ENCODE assay signal across 8 cellular contexts in the genomic region with DNA sequence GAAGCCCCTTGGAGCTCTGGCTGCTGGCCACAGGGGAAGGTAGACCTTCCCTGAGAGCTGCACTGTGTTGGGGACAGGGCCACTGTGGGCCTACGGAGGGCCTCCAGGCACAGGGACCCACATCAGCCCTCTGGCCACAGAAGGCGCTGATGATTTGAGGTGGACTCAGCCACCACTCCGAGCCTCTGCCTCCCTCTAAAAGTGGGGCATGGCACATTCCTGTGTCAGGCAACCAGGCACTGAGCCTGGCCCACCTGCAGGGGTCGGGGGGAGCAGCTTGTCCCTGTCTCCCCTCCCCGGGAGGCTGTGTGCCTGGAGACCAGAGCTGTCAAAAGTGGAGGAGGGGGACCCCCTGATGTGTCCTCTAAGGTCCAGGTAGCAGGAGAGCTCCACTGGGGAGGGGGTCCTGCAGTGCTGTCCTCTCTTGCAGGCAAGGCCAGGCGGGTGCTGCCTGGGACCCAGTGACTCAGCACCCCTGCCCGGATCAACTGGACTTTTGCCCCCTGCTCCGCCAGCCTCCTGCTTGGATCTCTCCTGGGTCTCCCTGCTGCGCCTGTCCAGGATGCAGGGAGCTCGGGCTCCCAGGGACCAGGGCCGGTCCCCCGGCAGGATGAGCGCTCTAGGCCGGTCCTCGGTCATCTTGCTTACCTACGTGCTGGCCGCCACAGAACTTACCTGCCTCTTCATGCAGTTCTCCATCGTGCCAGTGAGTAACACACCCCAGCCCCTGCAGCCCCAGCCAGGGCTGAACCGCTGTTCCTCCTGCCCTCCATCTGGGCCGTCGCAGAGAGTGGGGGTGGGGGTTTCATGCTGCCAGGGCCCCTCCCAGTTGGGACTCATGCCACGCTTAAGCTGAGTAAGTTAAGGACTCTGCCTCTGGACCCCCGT. TPM values are rescaled to one million over a fixed set of nuclear protein-coding genes. Genes with fewer than 3 reads are reported as not detected.
DNase-seq lines count a peak whose midpoint lies in the region; TF ChIP-seq lines count a peak whose summit lies in the region.

No MANE protein-coding gene starts in this region.

- H3K9ac ChIP-seq in Karpas-422 (ENCODE audit: low read length), result peak overlapping the region; percentile 88

- TF ChIP-seq CTCF in osteocyte (IDR thresholded peaks at IDR 0.05), result no peak

- H2AFZ ChIP-seq in Karpas-422 (ENCODE audit: low read length), result 0 out of 2 replicates have a peak overlapping the region, but pooled peaks have one; percentile 74

- H3K9me3 ChIP-seq in Karpas-422 (ENCODE audit: low read length), result no peaks in the 10 kb centered on the region

- H3K36me3 Mint-ChIP-seq in osteocyte (ENCODE audit: unreplicated experiment), result no peaks in the 10 kb centered on the region

- peak overlapping the region; percentile 14 for H3K27ac Mint-ChIP-seq in osteocyte (ENCODE audit: unreplicated experiment)

- H3K9me3 Mint-ChIP-seq in osteocyte (ENCODE audit: unreplicated experiment), result no peaks in the 10 kb centered on the region

- H3K27ac ChIP-seq in Karpas-422 (ENCODE audit: low read length) (no peak overlapping the region), epithelial cell of prostate (peak overlapping the region; percentile 69)

- H3K27me3 Mint-ChIP-seq in osteocyte (ENCODE audit: unreplicated experiment), result no peaks in the 10 kb centered on the region

- peaks cover 18% of the 10 kb centered on the region for H3K4me1 ChIP-seq in Karpas-422 (ENCODE audit: low read length)

- H3K79me2 ChIP-seq in Karpas-422 (ENCODE audit: low read length), result no peaks in the 10 kb centered on the region

- H3K9me2 ChIP-seq in Karpas-422 (replicated peaks; ENCODE audit: insufficient read depth, low read length), result no peaks in the 10 kb centered on the region

- H3K4me2 ChIP-seq in Karpas-422 (ENCODE audit: low read depth, low read length, poor library complexity, severe bottlenecking), result peak overlapping the region; percentile 93

- no peaks in the 10 kb centered on the region for H3K27me3 ChIP-seq in Karpas-422 (ENCODE audit: low read length)

- no peaks in the 10 kb centered on the region for H3K36me3 ChIP-seq in Karpas-422 (ENCODE audit: insufficient read depth, low read length)

- H3K4me1 Mint-ChIP-seq in osteocyte (ENCODE audit: unreplicated experiment), result peaks cover 54% of the 10 kb centered on the region

- no peaks in the 10 kb centered on the region for H4K20me1 ChIP-seq in Karpas-422 (ENCODE audit: insufficient read depth, low read depth, low read length)

- peak overlapping the region; percentile 81 for H3K4me3 ChIP-seq in GM08714 (ENCODE audit: low read length)
- H3K4me3 ChIP-seq in Karpas-422 (ENCODE audit: low read length), result peak overlapping the region; percentile 86

- H3K4me3 Mint-ChIP-seq in osteocyte (ENCODE audit: unreplicated experiment), result peak overlapping the region; percentile 73

- no peak for DNase-seq in Karpas-422
- no peak for DNase-seq in epithelial cell of prostate (ENCODE audit: low read depth, low spot score)
- DNase-seq in osteocyte (ENCODE audit: extremely low spot score, unreplicated experiment), result no peak
- DNase-seq in NCI-H2171 treated with DMSO at 0.1 percent for 48 hours (lab: John Stamatoyannopoulos, UW), result no peak
- DNase-seq in RPMI8226, result no peak
- DNase-seq in NOMO-1 treated with dmso at 0.1 percent for 144 hours (lab: John Stamatoyannopoulos, UW; ENCODE audit: unreplicated experiment), result no peak
- DNase-seq in GM03348 (ENCODE audit: low spot score), result no peak

RNA-seq across cellular contexts. Expression of gene CDKN1C, which starts 17.5 kb away (rescaled TPM):
- total RNA-seq in Karpas-422 (2014; rRNA removed; shearing (Covaris generic); ENCODE audit: low replicate concordance), result not detected in 2 replicates
- total RNA-seq in osteocyte, result 18.1 and 19.2 TPM in 2 replicates

RNA-seq across cellular contexts. Expression of gene PHLDA2, which starts 26.2 kb away (rescaled TPM):
- 0.25 TPM in 1 of 2 replicates, not detected in the other for total RNA-seq in Karpas-422 (2014; rRNA removed; shearing (Covaris generic); ENCODE audit: low replicate concordance)
- 89.6 and 96.1 TPM in 2 replicates for total RNA-seq in osteocyte

Comparison
In these comparisons a context has a peak if more than half of its experiments do, and no peak if none do; other contexts are left out.
1. RNA of gene CDKN1C, which starts 17.5 kb away (total RNA-seq): 18.1 to 19.2 TPM in osteocyte; not detected in Karpas-422; every median in the first group is over 10 times any median in the second.
2. RNA of gene PHLDA2, which starts 26.2 kb away (total RNA-seq): 89.6 to 96.1 TPM in osteocyte; 0.25 TPM in Karpas-422; every median in the first group is over 10 times any median in the second.